2 cellular contexts compared by ENCODE assay signal in genomic region chr1:234748066-234748465, GRCh38.
TF ChIP-seq lines count a peak whose summit lies in the region.

No MANE protein-coding gene starts in this region.

TF ChIP-seq in IMR-90, 13 proteins besides CTCF, POLR2A, EP300 and RAD21 (continued from another document):
- TF ChIP-seq, protein P1, sequence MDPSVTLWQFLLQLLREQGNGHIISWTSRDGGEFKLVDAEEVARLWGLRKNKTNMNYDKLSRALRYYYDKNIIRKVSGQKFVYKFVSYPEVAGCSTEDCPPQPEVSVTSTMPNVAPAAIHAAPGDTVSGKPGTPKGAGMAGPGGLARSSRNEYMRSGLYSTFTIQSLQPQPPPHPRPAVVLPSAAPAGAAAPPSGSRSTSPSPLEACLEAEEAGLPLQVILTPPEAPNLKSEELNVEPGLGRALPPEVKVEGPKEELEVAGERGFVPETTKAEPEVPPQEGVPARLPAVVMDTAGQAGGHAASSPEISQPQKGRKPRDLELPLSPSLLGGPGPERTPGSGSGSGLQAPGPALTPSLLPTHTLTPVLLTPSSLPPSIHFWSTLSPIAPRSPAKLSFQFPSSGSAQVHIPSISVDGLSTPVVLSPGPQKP (IDR thresholded peaks at IDR 0.05; ENCODE audit: borderline replicate concordance, low read depth, low read length), result no peak
- no peak for TF ChIP-seq CEBPB (IDR thresholded peaks at IDR 0.05; ENCODE audit: low read depth, low read length)
- no peak for TF ChIP-seq MAZ (IDR thresholded peaks at IDR 0.05; ENCODE audit: borderline replicate concordance, low read depth, low read length)
- TF ChIP-seq CHD1 (IDR thresholded peaks at IDR 0.05; ENCODE audit: low read depth, low read length), result no peak
- TF ChIP-seq, protein P2, sequence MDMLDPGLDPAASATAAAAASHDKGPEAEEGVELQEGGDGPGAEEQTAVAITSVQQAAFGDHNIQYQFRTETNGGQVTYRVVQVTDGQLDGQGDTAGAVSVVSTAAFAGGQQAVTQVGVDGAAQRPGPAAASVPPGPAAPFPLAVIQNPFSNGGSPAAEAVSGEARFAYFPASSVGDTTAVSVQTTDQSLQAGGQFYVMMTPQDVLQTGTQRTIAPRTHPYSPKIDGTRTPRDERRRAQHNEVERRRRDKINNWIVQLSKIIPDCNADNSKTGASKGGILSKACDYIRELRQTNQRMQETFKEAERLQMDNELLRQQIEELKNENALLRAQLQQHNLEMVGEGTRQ (IDR thresholded peaks at IDR 0.05; ENCODE audit: low read depth, low read length), result no peak
- TF ChIP-seq RFX5 (IDR thresholded peaks at IDR 0.05; ENCODE audit: low read depth, low read length), result no peak

TF ChIP-seq in K562, 482 proteins besides CTCF, POLR2A, EP300 and RAD21 (continued from another document):
- TF ChIP-seq, protein P3, sequence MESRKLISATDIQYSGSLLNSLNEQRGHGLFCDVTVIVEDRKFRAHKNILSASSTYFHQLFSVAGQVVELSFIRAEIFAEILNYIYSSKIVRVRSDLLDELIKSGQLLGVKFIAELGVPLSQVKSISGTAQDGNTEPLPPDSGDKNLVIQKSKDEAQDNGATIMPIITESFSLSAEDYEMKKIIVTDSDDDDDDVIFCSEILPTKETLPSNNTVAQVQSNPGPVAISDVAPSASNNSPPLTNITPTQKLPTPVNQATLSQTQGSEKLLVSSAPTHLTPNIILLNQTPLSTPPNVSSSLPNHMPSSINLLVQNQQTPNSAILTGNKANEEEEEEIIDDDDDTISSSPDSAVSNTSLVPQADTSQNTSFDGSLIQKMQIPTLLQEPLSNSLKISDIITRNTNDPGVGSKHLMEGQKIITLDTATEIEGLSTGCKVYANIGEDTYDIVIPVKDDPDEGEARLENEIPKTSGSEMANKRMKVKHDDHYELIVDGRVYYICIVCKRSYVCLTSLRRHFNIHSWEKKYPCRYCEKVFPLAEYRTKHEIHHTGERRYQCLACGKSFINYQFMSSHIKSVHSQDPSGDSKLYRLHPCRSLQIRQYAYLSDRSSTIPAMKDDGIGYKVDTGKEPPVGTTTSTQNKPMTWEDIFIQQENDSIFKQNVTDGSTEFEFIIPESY (CRISPR knock-in tag; IDR thresholded peaks at IDR 0.05), result peak; percentile 60; the same call in 1 of the 2 replicates
